In genomic region chr7:44796504-44797328, GRCh38 we compare ENCODE assay signal across 1 cellular context.
A peak's percentile ranks its signal among the peaks of the same experiment; 100 is the strongest.
TF ChIP-seq lines count a peak whose summit lies in the region.

PPIA (plus strand) TSS chr7:44796681; CDS start chr7:44796725, 44 bp downstream.

TF ChIP-seq in GM12878, 131 proteins besides CTCF, POLR2A, EP300 and RAD21 (continued from another document and continues in another):
- TF ChIP-seq, protein P1, sequence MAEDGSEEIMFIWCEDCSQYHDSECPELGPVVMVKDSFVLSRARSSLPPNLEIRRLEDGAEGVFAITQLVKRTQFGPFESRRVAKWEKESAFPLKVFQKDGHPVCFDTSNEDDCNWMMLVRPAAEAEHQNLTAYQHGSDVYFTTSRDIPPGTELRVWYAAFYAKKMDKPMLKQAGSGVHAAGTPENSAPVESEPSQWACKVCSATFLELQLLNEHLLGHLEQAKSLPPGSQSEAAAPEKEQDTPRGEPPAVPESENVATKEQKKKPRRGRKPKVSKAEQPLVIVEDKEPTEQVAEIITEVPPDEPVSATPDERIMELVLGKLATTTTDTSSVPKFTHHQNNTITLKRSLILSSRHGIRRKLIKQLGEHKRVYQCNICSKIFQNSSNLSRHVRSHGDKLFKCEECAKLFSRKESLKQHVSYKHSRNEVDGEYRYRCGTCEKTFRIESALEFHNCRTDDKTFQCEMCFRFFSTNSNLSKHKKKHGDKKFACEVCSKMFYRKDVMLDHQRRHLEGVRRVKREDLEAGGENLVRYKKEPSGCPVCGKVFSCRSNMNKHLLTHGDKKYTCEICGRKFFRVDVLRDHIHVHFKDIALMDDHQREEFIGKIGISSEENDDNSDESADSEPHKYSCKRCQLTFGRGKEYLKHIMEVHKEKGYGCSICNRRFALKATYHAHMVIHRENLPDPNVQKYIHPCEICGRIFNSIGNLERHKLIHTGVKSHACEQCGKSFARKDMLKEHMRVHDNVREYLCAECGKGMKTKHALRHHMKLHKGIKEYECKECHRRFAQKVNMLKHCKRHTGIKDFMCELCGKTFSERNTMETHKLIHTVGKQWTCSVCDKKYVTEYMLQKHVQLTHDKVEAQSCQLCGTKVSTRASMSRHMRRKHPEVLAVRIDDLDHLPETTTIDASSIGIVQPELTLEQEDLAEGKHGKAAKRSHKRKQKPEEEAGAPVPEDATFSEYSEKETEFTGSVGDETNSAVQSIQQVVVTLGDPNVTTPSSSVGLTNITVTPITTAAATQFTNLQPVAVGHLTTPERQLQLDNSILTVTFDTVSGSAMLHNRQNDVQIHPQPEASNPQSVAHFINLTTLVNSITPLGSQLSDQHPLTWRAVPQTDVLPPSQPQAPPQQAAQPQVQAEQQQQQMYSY (CRISPR knock-in tag; IDR thresholded peaks at IDR 0.05), result 0 out of 2 replicates have a peak, but pooled peaks have one; percentile 5
- peak; percentile 95 for TF ChIP-seq SMAD5 (IDR thresholded peaks at IDR 0.05; ENCODE audit: low read depth)
- TF ChIP-seq, protein P2, sequence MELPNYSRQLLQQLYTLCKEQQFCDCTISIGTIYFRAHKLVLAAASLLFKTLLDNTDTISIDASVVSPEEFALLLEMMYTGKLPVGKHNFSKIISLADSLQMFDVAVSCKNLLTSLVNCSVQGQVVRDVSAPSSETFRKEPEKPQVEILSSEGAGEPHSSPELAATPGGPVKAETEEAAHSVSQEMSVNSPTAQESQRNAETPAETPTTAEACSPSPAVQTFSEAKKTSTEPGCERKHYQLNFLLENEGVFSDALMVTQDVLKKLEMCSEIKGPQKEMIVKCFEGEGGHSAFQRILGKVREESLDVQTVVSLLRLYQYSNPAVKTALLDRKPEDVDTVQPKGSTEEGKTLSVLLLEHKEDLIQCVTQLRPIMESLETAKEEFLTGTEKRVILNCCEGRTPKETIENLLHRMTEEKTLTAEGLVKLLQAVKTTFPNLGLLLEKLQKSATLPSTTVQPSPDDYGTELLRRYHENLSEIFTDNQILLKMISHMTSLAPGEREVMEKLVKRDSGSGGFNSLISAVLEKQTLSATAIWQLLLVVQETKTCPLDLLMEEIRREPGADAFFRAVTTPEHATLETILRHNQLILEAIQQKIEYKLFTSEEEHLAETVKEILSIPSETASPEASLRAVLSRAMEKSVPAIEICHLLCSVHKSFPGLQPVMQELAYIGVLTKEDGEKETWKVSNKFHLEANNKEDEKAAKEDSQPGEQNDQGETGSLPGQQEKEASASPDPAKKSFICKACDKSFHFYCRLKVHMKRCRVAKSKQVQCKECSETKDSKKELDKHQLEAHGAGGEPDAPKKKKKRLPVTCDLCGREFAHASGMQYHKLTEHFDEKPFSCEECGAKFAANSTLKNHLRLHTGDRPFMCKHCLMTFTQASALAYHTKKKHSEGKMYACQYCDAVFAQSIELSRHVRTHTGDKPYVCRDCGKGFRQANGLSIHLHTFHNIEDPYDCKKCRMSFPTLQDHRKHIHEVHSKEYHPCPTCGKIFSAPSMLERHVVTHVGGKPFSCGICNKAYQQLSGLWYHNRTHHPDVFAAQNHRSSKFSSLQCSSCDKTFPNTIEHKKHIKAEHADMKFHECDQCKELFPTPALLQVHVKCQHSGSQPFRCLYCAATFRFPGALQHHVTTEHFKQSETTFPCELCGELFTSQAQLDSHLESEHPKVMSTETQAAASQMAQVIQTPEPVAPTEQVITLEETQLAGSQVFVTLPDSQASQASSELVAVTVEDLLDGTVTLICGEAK (IDR thresholded peaks at IDR 0.05; ENCODE audit: borderline replicate concordance), result no peak
- TF ChIP-seq POLR2AphosphoS2 (IDR thresholded peaks at IDR 0.05; ENCODE audit: low read depth, low read length), result peak; percentile 96
- no peak for TF ChIP-seq EZH2 (IDR thresholded peaks at IDR 0.05; ENCODE audit: borderline replicate concordance, control insufficient read depth, low read depth, low read length)
- peak; percentile 63 for TF ChIP-seq CREM (IDR thresholded peaks at IDR 0.05; ENCODE audit: low read depth)
- TF ChIP-seq BHLHE40 (IDR thresholded peaks at IDR 0.05; ENCODE audit: borderline replicate concordance in 1 of 2, low read depth in 2 of 2, low read length in 1 of 2), result peak; percentile 94 to 99
- TF ChIP-seq SMAD1 (IDR thresholded peaks at IDR 0.05; ENCODE audit: low read depth, partially characterized antibody), result peak; percentile 89
- TF ChIP-seq, protein P3, sequence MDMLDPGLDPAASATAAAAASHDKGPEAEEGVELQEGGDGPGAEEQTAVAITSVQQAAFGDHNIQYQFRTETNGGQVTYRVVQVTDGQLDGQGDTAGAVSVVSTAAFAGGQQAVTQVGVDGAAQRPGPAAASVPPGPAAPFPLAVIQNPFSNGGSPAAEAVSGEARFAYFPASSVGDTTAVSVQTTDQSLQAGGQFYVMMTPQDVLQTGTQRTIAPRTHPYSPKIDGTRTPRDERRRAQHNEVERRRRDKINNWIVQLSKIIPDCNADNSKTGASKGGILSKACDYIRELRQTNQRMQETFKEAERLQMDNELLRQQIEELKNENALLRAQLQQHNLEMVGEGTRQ (IDR thresholded peaks at IDR 0.05; ENCODE audit: borderline replicate concordance, low read depth, low read length), result no peak; the same call in 1 of the 2 replicates
- TF ChIP-seq DPF2 (IDR thresholded peaks at IDR 0.05), result peak; percentile 99
- TF ChIP-seq NR2C2 (IDR thresholded peaks at IDR 0.05; ENCODE audit: borderline replicate concordance, control insufficient read depth, insufficient read length, low read depth), result no peak
- TF ChIP-seq BMI1 (IDR thresholded peaks at IDR 0.05; ENCODE audit: borderline replicate concordance), result no peak
- peak; percentile 83; the same call in 1 of the 2 replicates for TF ChIP-seq GATAD2B (conservative IDR thresholded peaks at IDR 0.05; ENCODE audit: low read depth)
- TF ChIP-seq, protein P4, sequence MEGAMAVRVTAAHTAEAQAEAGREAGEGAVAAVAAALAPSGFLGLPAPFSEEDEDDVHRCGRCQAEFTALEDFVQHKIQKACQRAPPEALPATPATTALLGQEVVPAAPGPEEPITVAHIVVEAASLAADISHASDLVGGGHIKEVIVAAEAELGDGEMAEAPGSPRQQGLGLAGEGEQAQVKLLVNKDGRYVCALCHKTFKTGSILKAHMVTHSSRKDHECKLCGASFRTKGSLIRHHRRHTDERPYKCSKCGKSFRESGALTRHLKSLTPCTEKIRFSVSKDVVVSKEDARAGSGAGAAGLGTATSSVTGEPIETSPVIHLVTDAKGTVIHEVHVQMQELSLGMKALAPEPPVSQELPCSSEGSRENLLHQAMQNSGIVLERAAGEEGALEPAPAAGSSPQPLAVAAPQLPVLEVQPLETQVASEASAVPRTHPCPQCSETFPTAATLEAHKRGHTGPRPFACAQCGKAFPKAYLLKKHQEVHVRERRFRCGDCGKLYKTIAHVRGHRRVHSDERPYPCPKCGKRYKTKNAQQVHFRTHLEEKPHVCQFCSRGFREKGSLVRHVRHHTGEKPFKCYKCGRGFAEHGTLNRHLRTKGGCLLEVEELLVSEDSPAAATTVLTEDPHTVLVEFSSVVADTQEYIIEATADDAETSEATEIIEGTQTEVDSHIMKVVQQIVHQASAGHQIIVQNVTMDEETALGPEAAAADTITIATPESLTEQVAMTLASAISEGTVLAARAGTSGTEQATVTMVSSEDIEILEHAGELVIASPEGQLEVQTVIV (IDR thresholded peaks at IDR 0.05; ENCODE audit: borderline replicate concordance, partially characterized antibody), result no peak
- TF ChIP-seq HDGF (IDR thresholded peaks at IDR 0.05), result no peak
- peak; percentile 94 for TF ChIP-seq HDAC6 (IDR thresholded peaks at IDR 0.05; ENCODE audit: unreplicated experiment)
- TF ChIP-seq RAD51 (IDR thresholded peaks at IDR 0.05), result no peak
- TF ChIP-seq, protein P5, sequence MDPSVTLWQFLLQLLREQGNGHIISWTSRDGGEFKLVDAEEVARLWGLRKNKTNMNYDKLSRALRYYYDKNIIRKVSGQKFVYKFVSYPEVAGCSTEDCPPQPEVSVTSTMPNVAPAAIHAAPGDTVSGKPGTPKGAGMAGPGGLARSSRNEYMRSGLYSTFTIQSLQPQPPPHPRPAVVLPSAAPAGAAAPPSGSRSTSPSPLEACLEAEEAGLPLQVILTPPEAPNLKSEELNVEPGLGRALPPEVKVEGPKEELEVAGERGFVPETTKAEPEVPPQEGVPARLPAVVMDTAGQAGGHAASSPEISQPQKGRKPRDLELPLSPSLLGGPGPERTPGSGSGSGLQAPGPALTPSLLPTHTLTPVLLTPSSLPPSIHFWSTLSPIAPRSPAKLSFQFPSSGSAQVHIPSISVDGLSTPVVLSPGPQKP (IDR thresholded peaks at IDR 0.05; ENCODE audit: low read depth, low read length), result no peak
- TF ChIP-seq, protein P6, sequence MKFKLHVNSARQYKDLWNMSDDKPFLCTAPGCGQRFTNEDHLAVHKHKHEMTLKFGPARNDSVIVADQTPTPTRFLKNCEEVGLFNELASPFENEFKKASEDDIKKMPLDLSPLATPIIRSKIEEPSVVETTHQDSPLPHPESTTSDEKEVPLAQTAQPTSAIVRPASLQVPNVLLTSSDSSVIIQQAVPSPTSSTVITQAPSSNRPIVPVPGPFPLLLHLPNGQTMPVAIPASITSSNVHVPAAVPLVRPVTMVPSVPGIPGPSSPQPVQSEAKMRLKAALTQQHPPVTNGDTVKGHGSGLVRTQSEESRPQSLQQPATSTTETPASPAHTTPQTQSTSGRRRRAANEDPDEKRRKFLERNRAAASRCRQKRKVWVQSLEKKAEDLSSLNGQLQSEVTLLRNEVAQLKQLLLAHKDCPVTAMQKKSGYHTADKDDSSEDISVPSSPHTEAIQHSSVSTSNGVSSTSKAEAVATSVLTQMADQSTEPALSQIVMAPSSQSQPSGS (IDR thresholded peaks at IDR 0.05; ENCODE audit: low read length), result no peak
- no peak for TF ChIP-seq KDM1A (IDR thresholded peaks at IDR 0.05; ENCODE audit: borderline replicate concordance)
- no peak; the same call in 1 of the 2 replicates for TF ChIP-seq BCLAF1 (IDR thresholded peaks at IDR 0.05)
- 0 out of 2 replicates have a peak, but pooled peaks have one; percentile 32 for TF ChIP-seq ZNF592 (IDR thresholded peaks at IDR 0.05)
- TF ChIP-seq NBN (IDR thresholded peaks at IDR 0.05), result no peak; the same call in 1 of the 2 replicates
- no peak for TF ChIP-seq E2F8 (IDR thresholded peaks at IDR 0.05; ENCODE audit: low read depth, partially characterized antibody)
- 0 out of 2 replicates have a peak, but pooled peaks have one; percentile 17 for TF ChIP-seq FOXM1 (IDR thresholded peaks at IDR 0.05; ENCODE audit: low read depth, low read length)
- peak; percentile 63 for TF ChIP-seq NRF1 (conservative IDR thresholded peaks at IDR 0.05; ENCODE audit: low read depth, low read length)
- TF ChIP-seq, protein P7, sequence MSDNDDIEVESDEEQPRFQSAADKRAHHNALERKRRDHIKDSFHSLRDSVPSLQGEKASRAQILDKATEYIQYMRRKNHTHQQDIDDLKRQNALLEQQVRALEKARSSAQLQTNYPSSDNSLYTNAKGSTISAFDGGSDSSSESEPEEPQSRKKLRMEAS (IDR thresholded peaks at IDR 0.05; ENCODE audit: low read depth, low read length), result peak; percentile 55; the same call in 1 of the 2 replicates
